ENCODE assay signal across 11 cellular contexts in genomic region chr12:11622774-11623375, GRCh38. TPM values are rescaled to one million over a fixed set of nuclear protein-coding genes. Genes with fewer than 3 reads are reported as not detected.
DNase-seq lines count a peak whose midpoint lies in the region; ATAC-seq and TF ChIP-seq lines count a peak whose summit lies in the region.
"Had no signal": no experiment of that assay in that cellular context is flagged by ENCODE, and none has a peak within 500 bp of the region (broad histone marks: within the 10 kb centered on the region; RNA-seq: fewer than 3 reads in every experiment).

No MANE protein-coding gene starts in this region.

- no peaks in the 10 kb centered on the region for H3K36me3 Mint-ChIP-seq in stimulated activated memory B cell treated with anti-CD40 and anti-IgM and Interleukin-4, amounts not matched to agents 10 μg/mL and 1 μg/mL and 100 μg/mL, for 72 hours

- no peaks in the 10 kb centered on the region for H3K9me2 ChIP-seq in SK-N-SH
- no peaks in the 10 kb centered on the region for H3K9me2 ChIP-seq in hepatocyte (replicated peaks; ENCODE audit: insufficient read depth)

- ATAC-seq in GM19463 (IDR thresholded peaks at IDR 0.05; ENCODE audit: unreplicated experiment) (peak; percentile 58), HG03280 (IDR thresholded peaks at IDR 0.05; ENCODE audit: unreplicated experiment) (no peak)
- no peak for ATAC-seq in stimulated activated memory B cell treated with anti-CD40 and anti-IgM and Interleukin-4, amounts not matched to agents 10 μg/mL and 1 μg/mL and 100 μg/mL, for 72 hours

- H3K9ac ChIP-seq in SK-N-SH: no peak overlapping the region
- H3K9ac ChIP-seq: BLaER1 had no signal

- H3K9me3 ChIP-seq in A673 (ENCODE audit: low read depth, low read length, poor library complexity, severe bottlenecking) (no peaks in the 10 kb centered on the region), SK-N-SH (no peaks in the 10 kb centered on the region), hepatocyte (ENCODE audit: low read depth) (no peaks in the 10 kb centered on the region)

- H3K27ac Mint-ChIP-seq in stimulated activated memory B cell treated with anti-CD40 and anti-IgM and Interleukin-4, amounts not matched to agents 10 μg/mL and 1 μg/mL and 100 μg/mL, for 72 hours: no peak overlapping the region

- peaks cover 8% of the 10 kb centered on the region for H3K4me1 Mint-ChIP-seq in stimulated activated memory B cell treated with anti-CD40 and anti-IgM and Interleukin-4, amounts not matched to agents 10 μg/mL and 1 μg/mL and 100 μg/mL, for 72 hours

- DNase-seq in A673 (ENCODE audit: low spot score) (peak; percentile 29), SK-N-SH (no peak), hepatocyte (ENCODE audit: low spot score) (no peak), anterior cingulate cortex (lab: John Stamatoyannopoulos, UW) (no peak), A172 (ENCODE audit: low spot score) (no peak)
- DNase-seq: NCI-H1092 treated with DMSO at 0.1 percent for 48 hours, SIG-M5 had no signal

- H4K20me1 ChIP-seq in SK-N-SH (ENCODE audit: insufficient read depth) (no peaks in the 10 kb centered on the region), hepatocyte (ENCODE audit: insufficient read depth, poor library complexity, severe bottlenecking) (no peaks in the 10 kb centered on the region)
- H4K20me1 ChIP-seq: BLaER1 had no signal

- no peak overlapping the region for H3K4me3 ChIP-seq in A673 (ENCODE audit: low read depth, low read length, poor library complexity, severe bottlenecking)
- no peak overlapping the region for H3K4me3 ChIP-seq in SK-N-SH (ENCODE audit: low read depth in 2 of 2, low read length in 1 of 2)
- no peak overlapping the region for H3K4me3 ChIP-seq in hepatocyte
- H3K4me3 ChIP-seq: BLaER1 had no signal

- H3K79me2 ChIP-seq in SK-N-SH (ENCODE audit: insufficient read depth): no peaks in the 10 kb centered on the region
- H3K79me2 ChIP-seq in hepatocyte: no peaks in the 10 kb centered on the region

- no peaks in the 10 kb centered on the region for H3F3A ChIP-seq in SK-N-SH (replicated peaks; ENCODE audit: insufficient read depth)

- H3K27ac ChIP-seq in A673 (ENCODE audit: low read depth, low read length, poor library complexity, severe bottlenecking) (no peak overlapping the region), SK-N-SH (ENCODE audit: low read depth in 2 of 2, low read length in 1 of 2) (no peak overlapping the region), hepatocyte (peak overlapping the region; percentile 47)
- H3K27ac ChIP-seq: BLaER1 had no signal

- intact Hi-C loops in A673 (cut with micrococcal nuclease; ENCODE audit: unreplicated experiment): loop anchor here (2.0 kb wide), 1 partner anchor 42 kb away; no protein-coding TSS in a partner anchor

- POLR2A ChIA-PET in A673 (lab: Charles Lee; ENCODE audit: low non-redundant PET): no interaction called here
- POLR2A ChIA-PET in SK-N-SH (lab: Yijun Ruan, JAX): no interaction called here

- peak; percentile 52 for TF ChIP-seq CTCF in A673 (conservative IDR thresholded peaks at IDR 0.05; ENCODE audit: low read depth, low read length)
- peak; percentile 25 for TF ChIP-seq CTCF in SK-N-SH (IDR thresholded peaks at IDR 0.05)
- peak; percentile 46 for TF ChIP-seq CTCF in hepatocyte (IDR thresholded peaks at IDR 0.05; ENCODE audit: poor library complexity)

- TF ChIP-seq RAD21 in SK-N-SH (IDR thresholded peaks at IDR 0.05; ENCODE audit: low read length): peak; percentile 31; the same call in 1 of the 2 replicates

- 88% methylated on average over 6 of the region's 6 CpGs for WGBS in SK-N-SH (ENCODE audit: low lambda C conversion rate)
- 22% methylated on average over 6 of the region's 6 CpGs for WGBS in hepatocyte (ENCODE audit: low lambda C conversion rate, missing lambda C conversion rate)

- no peaks in the 10 kb centered on the region for H3K4me1 ChIP-seq in A673 (ENCODE audit: insufficient read depth, low read length, poor library complexity, severe bottlenecking)
- H3K4me1 ChIP-seq in SK-N-SH (ENCODE audit: control insufficient read depth in 1 of 2, insufficient read depth in 2 of 2, low read depth in 1 of 2, low read length in 1 of 2): no peaks in the 10 kb centered on the region; a peak in 1 of 4 replicates
- peaks cover 7% of the 10 kb centered on the region for H3K4me1 ChIP-seq in hepatocyte (ENCODE audit: insufficient read depth)
- H3K4me1 ChIP-seq: BLaER1 had no signal

- no TSS peak for BruUV-seq in A673 (replicated peaks; lab: Mats Ljungman, UMichigan)

- CTCF ChIA-PET in A673 (lab: Charles Lee) (no interaction called here), SK-N-SH (lab: Yijun Ruan, JAX) (interaction anchor here (0.6 to 1.8 kb wide), 10 partner anchors 8 to 705 kb away, joined by 3 to 12 read pairs (median 4); no protein-coding TSS in a partner anchor)

- H3K36me3 ChIP-seq in A673 (ENCODE audit: insufficient read depth, low read length, poor library complexity, severe bottlenecking): no peaks in the 10 kb centered on the region
- no peaks in the 10 kb centered on the region for H3K36me3 ChIP-seq in SK-N-SH (replicated peaks in 1 of 2; ENCODE audit: control insufficient read depth in 1 of 2, insufficient read depth in 2 of 2, low read length in 1 of 2)
- no peaks in the 10 kb centered on the region for H3K36me3 ChIP-seq in hepatocyte (replicated peaks; ENCODE audit: insufficient read depth, low read depth)
- H3K36me3 ChIP-seq: BLaER1 had no signal

- no peaks in the 10 kb centered on the region for H3K27me3 Mint-ChIP-seq in stimulated activated memory B cell treated with anti-CD40 and anti-IgM and Interleukin-4, amounts not matched to agents 10 μg/mL and 1 μg/mL and 100 μg/mL, for 72 hours

- no peaks in the 10 kb centered on the region for H3K27me3 ChIP-seq in A673 (replicated peaks; ENCODE audit: insufficient read depth, low read depth, low read length, poor library complexity)
- no peaks in the 10 kb centered on the region for H3K27me3 ChIP-seq in SK-N-SH (ENCODE audit: insufficient read depth)
- no peaks in the 10 kb centered on the region for H3K27me3 ChIP-seq in hepatocyte
- H3K27me3 ChIP-seq: BLaER1 had no signal

- no peak overlapping the region for H2AFZ ChIP-seq in SK-N-SH (ENCODE audit: low read depth)
- peak overlapping the region; percentile 5 for H2AFZ ChIP-seq in hepatocyte

- TF ChIP-seq EP300 in SK-N-SH (IDR thresholded peaks at IDR 0.05; ENCODE audit: borderline replicate concordance in 1 of 2, low read depth in 1 of 2, low read length in 1 of 2): no peak

- peaks cover 3% of the 10 kb centered on the region for H3K9me3 Mint-ChIP-seq in stimulated activated memory B cell treated with anti-CD40 and anti-IgM and Interleukin-4, amounts not matched to agents 10 μg/mL and 1 μg/mL and 100 μg/mL, for 72 hours

- H3K4me2 ChIP-seq in SK-N-SH: no peak overlapping the region
- peak overlapping the region; percentile 38 for H3K4me2 ChIP-seq in hepatocyte
- H3K4me2 ChIP-seq: BLaER1 had no signal

- no peak overlapping the region for H3K4me3 Mint-ChIP-seq in stimulated activated memory B cell treated with anti-CD40 and anti-IgM and Interleukin-4, amounts not matched to agents 10 μg/mL and 1 μg/mL and 100 μg/mL, for 72 hours

TF ChIP-seq in SK-N-SH, 30 proteins besides CTCF, POLR2A, EP300 and RAD21:
- no peak for TF ChIP-seq USF1 (IDR thresholded peaks at IDR 0.05; ENCODE audit: borderline replicate concordance, low read depth)
- TF ChIP-seq, protein P1, sequence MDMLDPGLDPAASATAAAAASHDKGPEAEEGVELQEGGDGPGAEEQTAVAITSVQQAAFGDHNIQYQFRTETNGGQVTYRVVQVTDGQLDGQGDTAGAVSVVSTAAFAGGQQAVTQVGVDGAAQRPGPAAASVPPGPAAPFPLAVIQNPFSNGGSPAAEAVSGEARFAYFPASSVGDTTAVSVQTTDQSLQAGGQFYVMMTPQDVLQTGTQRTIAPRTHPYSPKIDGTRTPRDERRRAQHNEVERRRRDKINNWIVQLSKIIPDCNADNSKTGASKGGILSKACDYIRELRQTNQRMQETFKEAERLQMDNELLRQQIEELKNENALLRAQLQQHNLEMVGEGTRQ (IDR thresholded peaks at IDR 0.05; ENCODE audit: borderline replicate concordance, low read depth, low read length): no peak
- TF ChIP-seq POLR2AphosphoS5 (IDR thresholded peaks at IDR 0.05; ENCODE audit: low read depth, low read length): no peak

RNA-seq across cellular contexts. Expression of gene ETV6, which starts 26.6 kb away (rescaled TPM):
- total RNA-seq in A673 (2021) (27.4 and 32.4 TPM in 2 replicates), hepatocyte (8.0 and 8.8 TPM in 2 replicates)
- polyA plus RNA-seq in SK-N-SH (2012; rRNA removed) (4.0 and 5.2 TPM in 2 replicates), hepatocyte (9.7 and 11.9 TPM in 2 replicates)
- 3.2 and 3.9 TPM in 2 replicates for polyA plus RNA-seq in SK-N-SH (2012; cell fraction: cytosol; rRNA removed)
- 15.1 and 20.2 TPM in 2 replicates for polyA plus RNA-seq in SK-N-SH (2012; cell fraction: nucleus; rRNA removed)
- total RNA-seq in A172 (2014; rRNA removed; shearing (Covaris generic)): 1.9 and 2.6 TPM in 2 replicates
